8 cellular contexts compared by ENCODE assay signal in the genomic region with DNA sequence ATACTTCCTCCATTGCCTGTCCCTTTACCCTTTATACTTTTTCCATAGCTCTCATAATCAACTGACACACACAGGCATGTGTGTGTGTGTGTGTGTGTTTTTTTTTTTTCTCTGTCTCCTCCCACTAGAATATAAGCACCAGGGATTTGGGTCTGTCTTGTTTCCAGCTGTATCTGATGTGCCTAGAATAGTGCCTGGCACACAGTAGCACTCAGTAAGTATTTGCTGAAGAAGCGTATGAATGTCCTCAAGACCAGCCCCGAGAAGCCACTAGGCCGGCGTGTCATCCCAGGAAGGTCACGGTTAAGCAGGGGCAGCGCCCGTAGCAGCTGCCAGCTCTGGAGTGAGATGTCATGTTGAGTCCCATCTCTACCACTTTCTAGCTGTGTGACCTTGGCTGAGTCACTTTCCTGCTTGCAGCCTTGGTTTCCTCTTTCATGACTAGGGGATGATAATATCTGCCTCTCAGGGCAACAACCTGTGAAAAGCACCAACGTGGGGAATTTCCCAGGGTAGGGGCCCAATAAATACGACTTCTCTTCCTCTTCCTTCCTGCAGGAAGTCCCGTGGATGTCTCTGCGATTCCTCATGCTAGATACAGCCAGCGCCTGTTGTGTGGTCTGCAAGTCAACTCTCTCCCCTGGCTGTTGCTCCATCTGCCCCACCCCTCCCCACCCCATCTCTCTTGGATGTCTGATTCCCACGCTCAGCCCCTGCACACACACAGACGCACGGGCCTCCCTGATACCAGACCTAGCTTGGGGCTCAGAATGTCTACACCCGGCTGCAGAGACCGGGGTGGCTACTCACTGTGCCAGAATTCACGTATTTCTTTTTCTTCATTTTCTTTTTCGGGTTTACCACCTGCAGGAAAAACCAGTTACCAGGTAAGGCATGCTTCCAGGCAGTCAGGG. TPM values are rescaled to one million over a fixed set of nuclear protein-coding genes. Genes with fewer than 3 reads are reported as not detected.
DNase-seq lines count a peak whose midpoint lies in the region; ATAC-seq and TF ChIP-seq lines count a peak whose summit lies in the region.

No MANE protein-coding gene starts in this region.

- WGBS in transverse colon (ENCODE audit: low coverage in 1 of 2), 2 donors = 11 to 41% methylated on average over 2 to 19 of the region's 19 CpGs

- TF ChIP-seq EP300 in transverse colon (IDR thresholded peaks at IDR 0.05; ENCODE audit: low read depth) = no peak

- TF ChIP-seq POLR2A in transverse colon (IDR thresholded peaks at IDR 0.05) = no peak

- ATAC-seq in GM21576 (IDR thresholded peaks at IDR 0.05; ENCODE audit: unreplicated experiment) = no peak

- intact Hi-C loops in transverse colon (cut with DNase I; ENCODE audit: low total_unique reads) (loop anchor here (5.0 to 10.0 kb wide), 2 partner anchors 71 to 138 kb away; no protein-coding TSS in a partner anchor), posterior vena cava (cut with DNase I) (loop anchor here in 1 of 2 donors (10.0 kb wide), 1 partner anchor 141 kb away; no protein-coding TSS in a partner anchor)

- peaks cover 22 to 88% (median 45%) of the 10 kb centered on the region in 4 donors for H3K4me1 ChIP-seq in transverse colon

- H3K9me3 ChIP-seq in transverse colon (no peaks in the 10 kb centered on the region), MG63 (no peaks in the 10 kb centered on the region)

- H3K27me3 ChIP-seq in kidney epithelial cell (ENCODE audit: control insufficient read depth, insufficient read depth, low read length) (no peaks in the 10 kb centered on the region), transverse colon (no peaks in the 10 kb centered on the region), MG63 (no peaks in the 10 kb centered on the region)

- DNase-seq in GM19240 (ENCODE audit: insufficient read length, low spot score) = peak; percentile 43
- DNase-seq in MV-4-11 (lab: John Stamatoyannopoulos, UW) = peak; percentile 80
- DNase-seq in activated CD8-positive, alpha-beta memory T cell treated with anti-CD3 and anti-CD28 coated beads, Interleukin-2, amount 50 U/mL, for 4 hours = peak; percentile 51
- DNase-seq in kidney epithelial cell (ENCODE audit: low read depth) = peak; percentile 9
- peak; percentile 52 for DNase-seq in transverse colon
- no peak for DNase-seq in posterior vena cava (ENCODE audit: low spot score)
- no peak for DNase-seq in MG63

- in situ Hi-C loops in transverse colon (cut with MboI; ENCODE audit: low pct_ligation_motif_present in 1 of 4, low pct_unique_long_range_greater_than_20kb in 1 of 4, low sequenced_read_pairs in 3 of 4) = loop anchor here (10.0 to 25.0 kb wide), 5 partner anchors 131 to 457 kb away; a partner anchor contains a TSS

- no peak for TF ChIP-seq CTCF in kidney epithelial cell (IDR thresholded peaks at IDR 0.05; ENCODE audit: insufficient read depth, low read length, poor library complexity, severe bottlenecking)
- TF ChIP-seq CTCF in transverse colon (IDR thresholded peaks at IDR 0.05) = no peak

- H3K27ac ChIP-seq in transverse colon = peak overlapping the region; percentile 31 to 79 (median 60)

- H3K36me3 ChIP-seq in kidney epithelial cell (ENCODE audit: control insufficient read depth, insufficient read depth, low read length) = no peaks in the 10 kb centered on the region
- H3K36me3 ChIP-seq in transverse colon = no peaks in the 10 kb centered on the region
- H3K36me3 ChIP-seq in MG63 = no peaks in the 10 kb centered on the region

- H3K4me3 ChIP-seq in kidney epithelial cell (ENCODE audit: low read depth, low read length) (no peak overlapping the region), transverse colon (no peak overlapping the region), MG63 (no peak overlapping the region)

RNA-seq across cellular contexts. Expression of a gene that starts 58.1 kb away (rescaled TPM):
- 0.07 TPM in 1 of 2 replicates, not detected in the other for total RNA-seq in kidney epithelial cell
- 1 to 10 TPM in 1 of 4 donors, under 1 TPM in 3; 0.14 to 1.1 (median 0.46) TPM for total RNA-seq in transverse colon
- total RNA-seq in posterior vena cava = under 1 TPM; 0.33 to 0.42 TPM
- not detected in 2 replicates for total RNA-seq in MG63 (2014; rRNA removed; shearing (Covaris generic); ENCODE audit: low replicate concordance)

Comparison
In these comparisons a context has a peak if more than half of its experiments do, and no peak if none do; other contexts are left out.
1. DNase-seq: peak in GM19240 (single experiment), MV-4-11 (single experiment), activated CD8-positive, alpha-beta memory T cell treated with anti-CD3 and anti-CD28 coated beads, Interleukin-2, amount 50 U/mL, for 4 hours (single experiment), kidney epithelial cell (single experiment) and transverse colon (single experiment); none in posterior vena cava (single experiment) and MG63 (single experiment).